In genomic region chr18:57631697-57632096, GRCh38 we compare ENCODE assay signal across 12 cellular contexts. TPM values are rescaled to one million over a fixed set of nuclear protein-coding genes. Genes with fewer than 3 reads are reported as not detected.
DNase-seq lines count a peak whose midpoint lies in the region; ATAC-seq and TF ChIP-seq lines count a peak whose summit lies in the region.
"Had no signal": no experiment of that assay in that cellular context is flagged by ENCODE, and none has a peak within 500 bp of the region (broad histone marks: within the 10 kb centered on the region; RNA-seq: fewer than 3 reads in every experiment).

No MANE protein-coding gene starts in this region.

- H3K36me3 ChIP-seq in neural progenitor cell, result no peaks in the 10 kb centered on the region
- H3K36me3 ChIP-seq: right atrium auricular region, tibial artery had no signal

- no peak overlapping the region for H3K9ac ChIP-seq in neural progenitor cell

- H3F3A ChIP-seq in neural progenitor cell (ENCODE audit: low read depth), result peaks cover 12% of the 10 kb centered on the region

- H3K9me3 Mint-ChIP-seq in activated CD4-positive, alpha-beta T cell treated with anti-CD3 and anti-CD28 coated beads, Interleukin-2, amount 10 ng/mL, durations not matched to agents 24 days and 14 days, result no peaks in the 10 kb centered on the region
- H3K9me3 Mint-ChIP-seq in activated naive CD8-positive, alpha-beta T cell (ENCODE audit: low read depth), result no peaks in the 10 kb centered on the region
- peaks cover 5% of the 10 kb centered on the region for H3K9me3 Mint-ChIP-seq in neural progenitor cell

- peak overlapping the region; percentile 98 for H3K4me3 Mint-ChIP-seq in activated CD4-positive, alpha-beta T cell treated with anti-CD3 and anti-CD28 coated beads, Interleukin-2, amount 10 ng/mL, durations not matched to agents 24 days and 14 days
- H3K4me3 Mint-ChIP-seq in activated naive CD8-positive, alpha-beta T cell, result peak overlapping the region; percentile 95
- peak overlapping the region; percentile 31 for H3K4me3 Mint-ChIP-seq in neural progenitor cell

- H3K4me1 ChIP-seq in neural progenitor cell (peaks cover 5% of the 10 kb centered on the region), foreskin keratinocyte (peaks cover 14% of the 10 kb centered on the region)

- H3K27me3 Mint-ChIP-seq in activated CD4-positive, alpha-beta T cell treated with anti-CD3 and anti-CD28 coated beads, Interleukin-2, amount 10 ng/mL, durations not matched to agents 24 days and 14 days, result no peaks in the 10 kb centered on the region
- H3K27me3 Mint-ChIP-seq in activated naive CD8-positive, alpha-beta T cell, result no peaks in the 10 kb centered on the region
- no peaks in the 10 kb centered on the region for H3K27me3 Mint-ChIP-seq in neural progenitor cell (ENCODE audit: insufficient read depth, low read depth)

- H3K4me1 Mint-ChIP-seq in activated CD4-positive, alpha-beta T cell treated with anti-CD3 and anti-CD28 coated beads, Interleukin-2, amount 10 ng/mL, durations not matched to agents 24 days and 14 days, result peaks cover 16% of the 10 kb centered on the region
- peaks cover 22% of the 10 kb centered on the region for H3K4me1 Mint-ChIP-seq in activated naive CD8-positive, alpha-beta T cell (ENCODE audit: low read depth)
- H3K4me1 Mint-ChIP-seq in neural progenitor cell, result peaks cover 22% of the 10 kb centered on the region

- H3K4me3 ChIP-seq in neural progenitor cell, result no peak overlapping the region

- no peak overlapping the region for H2AFZ ChIP-seq in neural progenitor cell (replicated peaks)

- peaks cover 8% of the 10 kb centered on the region for H3K36me3 Mint-ChIP-seq in activated CD4-positive, alpha-beta T cell treated with anti-CD3 and anti-CD28 coated beads, Interleukin-2, amount 10 ng/mL, durations not matched to agents 24 days and 14 days (ENCODE audit: low read depth)
- H3K36me3 Mint-ChIP-seq in activated naive CD8-positive, alpha-beta T cell, result peaks cover 3% of the 10 kb centered on the region
- H3K36me3 Mint-ChIP-seq in neural progenitor cell, result peaks cover 6% of the 10 kb centered on the region

- H3K27me3 ChIP-seq in neural progenitor cell (no peaks in the 10 kb centered on the region), foreskin keratinocyte (no peaks in the 10 kb centered on the region)
- H3K27me3 ChIP-seq: right atrium auricular region, tibial artery had no signal

- TF ChIP-seq CTCF in neural progenitor cell (IDR thresholded peaks at IDR 0.05) (no peak), foreskin keratinocyte (conservative IDR thresholded peaks at IDR 0.05) (no peak)

- H3K79me2 ChIP-seq in neural progenitor cell (ENCODE audit: low read depth), result no peaks in the 10 kb centered on the region

- intact Hi-C loops in activated CD4-positive, alpha-beta T cell treated with anti-CD3 and anti-CD28 coated beads, Interleukin-2, amount 10 ng/mL, durations not matched to agents 24 days and 14 days (cut with micrococcal nuclease), result loop anchor here (2.0 to 10.0 kb wide), 2 partner anchors 483 to 981 kb away; partner anchors contain the start of gene WDR7

- no peak for DNase-seq in activated CD4-positive, alpha-beta T cell treated with anti-CD3 and anti-CD28 coated beads, Interleukin-2, amount 10 ng/mL, durations not matched to agents 24 days and 14 days
- DNase-seq in activated CD4-positive, alpha-beta T cell treated with anti-CD3 and anti-CD28 coated beads for 4 hours, result no peak
- DNase-seq in neural progenitor cell (ENCODE audit: low spot score) (no peak), GM19238 (ENCODE audit: insufficient read length, low spot score) (no peak), foreskin keratinocyte (no peak), SIG-M5 treated with dmso at 0.1 percent for 504 hours (lab: John Stamatoyannopoulos, UW; ENCODE audit: unreplicated experiment) (no peak)
- DNase-seq: activated CD4-positive, alpha-beta T cell treated with anti-CD3 and anti-CD28 coated beads, Interleukin-2, amount 50 U/mL, for 48 hours; midbrain; tibial artery had no signal

- H3K27ac Mint-ChIP-seq in activated CD4-positive, alpha-beta T cell treated with anti-CD3 and anti-CD28 coated beads, Interleukin-2, amount 10 ng/mL, durations not matched to agents 24 days and 14 days, result peak overlapping the region; percentile 51
- H3K27ac Mint-ChIP-seq in activated naive CD8-positive, alpha-beta T cell, result peak overlapping the region; percentile 24
- peak overlapping the region; percentile 18 for H3K27ac Mint-ChIP-seq in neural progenitor cell

- H4K20me1 ChIP-seq in neural progenitor cell (ENCODE audit: low read depth), result no peaks in the 10 kb centered on the region

- no peak overlapping the region for H3K4me2 ChIP-seq in neural progenitor cell

- ATAC-seq in GM18861 (IDR thresholded peaks at IDR 0.05; ENCODE audit: unreplicated experiment), result peak; percentile 6
- no peak for ATAC-seq in foreskin keratinocyte

- H3K9me3 ChIP-seq in neural progenitor cell (ENCODE audit: low read depth), result no peaks in the 10 kb centered on the region
- H3K9me3 ChIP-seq: right atrium auricular region, tibial artery had no signal

- H3K27ac ChIP-seq in neural progenitor cell, result no peak overlapping the region
- H3K27ac ChIP-seq in foreskin keratinocyte, result no peak overlapping the region

RNA-seq across cellular contexts. Expression of gene NARS1, which starts 10.1 kb away (rescaled TPM):
- 125 and 129 TPM in 2 replicates for total RNA-seq in activated CD4-positive, alpha-beta T cell treated with anti-CD3 and anti-CD28 coated beads, Interleukin-2, amount 10 ng/mL, durations not matched to agents 24 days and 14 days
- total RNA-seq in neural progenitor cell (ENCODE audit: low replicate concordance) (111 and 186 TPM in 2 replicates), foreskin keratinocyte (156 and 163 TPM in 2 replicates)
- 71.9 and 75.9 TPM in 2 replicates for polyA plus RNA-seq in foreskin keratinocyte

RNA-seq across cellular contexts. Expression of gene FECH, which starts 45.2 kb away (rescaled TPM):
- total RNA-seq in activated CD4-positive, alpha-beta T cell treated with anti-CD3 and anti-CD28 coated beads, Interleukin-2, amount 10 ng/mL, durations not matched to agents 24 days and 14 days, result 22.4 and 25.1 TPM in 2 replicates
- 10.9 and 16.4 TPM in 2 replicates for total RNA-seq in neural progenitor cell (ENCODE audit: low replicate concordance)
- total RNA-seq in foreskin keratinocyte, result 19.6 and 21.5 TPM in 2 replicates
- 8.0 and 8.2 TPM in 2 replicates for polyA plus RNA-seq in foreskin keratinocyte

Comparison
In these comparisons a context has a peak if more than half of its experiments do, and no peak if none do; other contexts are left out.
1. H3K4me3 Mint-ChIP-seq: peak in every context shown above with its lines; median percentile 98 in activated CD4-positive, alpha-beta T cell treated with anti-CD3 and anti-CD28 coated beads, Interleukin-2, amount 10 ng/mL, durations not matched to agents 24 days and 14 days; 95 in activated naive CD8-positive, alpha-beta T cell; 31 in neural progenitor cell.